ENCODE assay signal across 9 cellular contexts in the genomic region with DNA sequence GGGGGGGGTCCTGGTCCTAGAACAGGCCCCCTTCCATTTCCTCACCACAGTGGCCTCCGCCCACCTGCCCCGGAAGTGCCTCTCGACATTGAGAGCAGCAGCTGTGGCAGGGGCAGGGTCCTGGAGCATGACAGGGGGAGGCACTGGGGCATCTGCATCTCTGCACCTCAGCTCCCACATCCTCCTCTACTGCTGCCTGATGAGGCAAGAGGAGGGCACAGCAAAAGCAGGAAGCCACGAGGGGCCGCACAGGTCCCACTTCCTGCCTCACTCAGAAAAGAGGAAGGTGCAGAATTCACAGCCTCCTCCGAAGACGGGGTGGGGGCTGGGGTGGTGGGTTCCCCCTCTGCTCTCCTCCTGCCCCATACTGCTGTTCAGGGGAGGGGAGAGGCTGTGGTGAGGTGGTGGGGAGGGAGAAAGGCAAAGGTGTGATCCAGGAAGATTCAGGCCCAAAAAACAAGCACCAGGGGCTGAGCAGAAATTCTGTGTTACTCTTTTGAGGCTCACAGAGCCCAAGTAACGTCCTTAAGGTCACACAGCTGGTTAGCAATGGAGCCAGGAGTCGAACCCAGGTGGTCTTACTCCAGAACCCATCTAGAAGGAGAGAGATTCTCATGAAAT. TPM values are rescaled to one million over a fixed set of nuclear protein-coding genes. Genes with fewer than 3 reads are reported as not detected.
DNase-seq lines count a peak whose midpoint lies in the region; ATAC-seq, FAIRE-seq and TF ChIP-seq lines count a peak whose summit lies in the region.
"Had no signal": no experiment of that assay in that cellular context is flagged by ENCODE, and none has a peak within 500 bp of the region (broad histone marks: within the 10 kb centered on the region; RNA-seq: fewer than 3 reads in every experiment).

No MANE protein-coding gene starts in this region.

- TF ChIP-seq POLR2A in Raji (IDR thresholded peaks at IDR 0.05; ENCODE audit: insufficient read depth, low read depth, low read length) = peak; percentile 56

- H3K36me3 Mint-ChIP-seq in memory B cell (peaks cover 36% of the 10 kb centered on the region), Calu3 (ENCODE audit: insufficient read depth, unreplicated experiment) (no peaks in the 10 kb centered on the region)
- peaks cover 80% of the 10 kb centered on the region for H3K36me3 Mint-ChIP-seq in stimulated activated naive CD8-positive, alpha-beta T cell treated with anti-CD3 and anti-CD28 coated beads, Interleukin-15, Interleukin-2, amounts not matched to agents 100 ng/mL and 50 ng/mL, for 24 hours (ENCODE audit: low read depth)

- no peaks in the 10 kb centered on the region for H3K27me3 Mint-ChIP-seq in memory B cell
- no peaks in the 10 kb centered on the region for H3K27me3 Mint-ChIP-seq in stimulated activated naive CD8-positive, alpha-beta T cell treated with anti-CD3 and anti-CD28 coated beads, Interleukin-15, Interleukin-2, amounts not matched to agents 100 ng/mL and 50 ng/mL, for 24 hours
- no peaks in the 10 kb centered on the region for H3K27me3 Mint-ChIP-seq in Calu3 (ENCODE audit: unreplicated experiment)

- CTCF ChIA-PET in Calu3 (lab: Charles Lee) = no interaction called here

- H3K4me1 Mint-ChIP-seq in memory B cell (peaks cover 60% of the 10 kb centered on the region), Calu3 (ENCODE audit: low read depth, unreplicated experiment) (no peaks in the 10 kb centered on the region)
- peaks cover 90% of the 10 kb centered on the region for H3K4me1 Mint-ChIP-seq in stimulated activated naive CD8-positive, alpha-beta T cell treated with anti-CD3 and anti-CD28 coated beads, Interleukin-15, Interleukin-2, amounts not matched to agents 100 ng/mL and 50 ng/mL, for 24 hours (ENCODE audit: low read depth)

- no TSS peak for BruUV-seq in Calu3 (replicated peaks; lab: Mats Ljungman, UMichigan)

- peak; percentile 90 for ATAC-seq in GM18861 (IDR thresholded peaks at IDR 0.05; ENCODE audit: unreplicated experiment)
- ATAC-seq in HG03025 (IDR thresholded peaks at IDR 0.05; ENCODE audit: low FRiP score, unreplicated experiment) = peak; percentile 81
- peak; percentile 95 for ATAC-seq in memory B cell (ENCODE audit: low read depth)
- ATAC-seq: Panc1 had no signal

- intact Hi-C loops in Calu3 (cut with micrococcal nuclease; ENCODE audit: unreplicated experiment) = no loop called here

- TF ChIP-seq CTCF in Calu3 (IDR thresholded peaks at IDR 0.05; ENCODE audit: unreplicated experiment) = no peak

- H3K4me3 Mint-ChIP-seq in memory B cell = peak overlapping the region; percentile 50
- H3K4me3 Mint-ChIP-seq in stimulated activated naive CD8-positive, alpha-beta T cell treated with anti-CD3 and anti-CD28 coated beads, Interleukin-15, Interleukin-2, amounts not matched to agents 100 ng/mL and 50 ng/mL, for 24 hours = peak overlapping the region; percentile 73
- H3K4me3 Mint-ChIP-seq in Calu3 (ENCODE audit: low read depth, unreplicated experiment) = no peak overlapping the region

- peak; percentile 88 for DNase-seq in activated gamma-delta T cell treated with Interleukin-2 at 50 U/mL for 16 hours
- DNase-seq in memory B cell (ENCODE audit: low spot score in 2 of 2) = peak; percentile 68 to 87
- DNase-seq in Calu3 = no peak
- DNase-seq in urothelium cell line (ENCODE audit: low spot score) = no peak

- FAIRE-seq in urothelium cell line (lab: Jason Lieb, UNC) = no peak

- H3K27ac Mint-ChIP-seq in memory B cell (peak overlapping the region; percentile 80), Calu3 (ENCODE audit: unreplicated experiment) (no peak overlapping the region)
- peak overlapping the region; percentile 86 for H3K27ac Mint-ChIP-seq in stimulated activated naive CD8-positive, alpha-beta T cell treated with anti-CD3 and anti-CD28 coated beads, Interleukin-15, Interleukin-2, amounts not matched to agents 100 ng/mL and 50 ng/mL, for 24 hours

- H3K9me3 Mint-ChIP-seq in memory B cell (peaks cover 1% of the 10 kb centered on the region), Calu3 (ENCODE audit: low read depth, unreplicated experiment) (no peaks in the 10 kb centered on the region)
- no peaks in the 10 kb centered on the region for H3K9me3 Mint-ChIP-seq in stimulated activated naive CD8-positive, alpha-beta T cell treated with anti-CD3 and anti-CD28 coated beads, Interleukin-15, Interleukin-2, amounts not matched to agents 100 ng/mL and 50 ng/mL, for 24 hours

RNA-seq across cellular contexts. Expression of gene AKNA, which starts 14.7 kb away (rescaled TPM):
- 3.9 and 5.8 TPM in 2 replicates for total RNA-seq in Calu3 (2022)

RNA-seq across cellular contexts. Expression of gene ORM2, which starts 43.4 kb away (rescaled TPM):
- not detected in 2 replicates for total RNA-seq in Calu3 (2022)

RNA-seq across cellular contexts. Expression of gene ORM1, which starts 50.2 kb away (rescaled TPM):
- not detected in 2 replicates for total RNA-seq in Calu3 (2022)

Comparison
In these comparisons a context has a peak if more than half of its experiments do, and no peak if none do; other contexts are left out.
1. DNase-seq: peak in activated gamma-delta T cell treated with Interleukin-2 at 50 U/mL for 16 hours (single experiment) and memory B cell (2 of 2); none in Calu3 (single experiment) and urothelium cell line (single experiment).
2. Peak in every context shown above with its lines, with median percentiles within 50 percentile points of each other: ATAC-seq.